1 cellular context compared by ENCODE assay signal in genomic region chr6:162785632-162786242, GRCh38.
TF ChIP-seq lines count a peak whose summit lies in the region.

No MANE protein-coding gene starts in this region.

TF ChIP-seq in GM23338, 12 proteins besides CTCF, POLR2A, EP300 and RAD21 (continued from another document):
- TF ChIP-seq REST (IDR thresholded peaks at IDR 0.05; ENCODE audit: unreplicated experiment) (no peak), EZH2 (IDR thresholded peaks at IDR 0.05; ENCODE audit: low read depth, unreplicated experiment) (no peak), ZNF114 (CRISPR knock-in tag; IDR thresholded peaks at IDR 0.05) (no peak), EZH2phosphoT487 (IDR thresholded peaks at IDR 0.05; ENCODE audit: unreplicated experiment) (no peak), ZNF331 (CRISPR knock-in tag; IDR thresholded peaks at IDR 0.05; ENCODE audit: low read depth) (no peak), POLR2AphosphoS5 (IDR thresholded peaks at IDR 0.05; ENCODE audit: low read depth) (no peak), JUNB (IDR thresholded peaks at IDR 0.05; ENCODE audit: unreplicated experiment) (no peak), CREB1 (CRISPR knock-in tag; IDR thresholded peaks at IDR 0.05; ENCODE audit: low read depth) (no peak), NANOG (IDR thresholded peaks at IDR 0.05; ENCODE audit: borderline replicate concordance) (no peak), ZNF462 (CRISPR knock-in tag; IDR thresholded peaks at IDR 0.05) (no peak), STAT1 (IDR thresholded peaks at IDR 0.05; ENCODE audit: unreplicated experiment) (no peak)
